ENCODE assay signal across 13 cellular contexts in the genomic region with DNA sequence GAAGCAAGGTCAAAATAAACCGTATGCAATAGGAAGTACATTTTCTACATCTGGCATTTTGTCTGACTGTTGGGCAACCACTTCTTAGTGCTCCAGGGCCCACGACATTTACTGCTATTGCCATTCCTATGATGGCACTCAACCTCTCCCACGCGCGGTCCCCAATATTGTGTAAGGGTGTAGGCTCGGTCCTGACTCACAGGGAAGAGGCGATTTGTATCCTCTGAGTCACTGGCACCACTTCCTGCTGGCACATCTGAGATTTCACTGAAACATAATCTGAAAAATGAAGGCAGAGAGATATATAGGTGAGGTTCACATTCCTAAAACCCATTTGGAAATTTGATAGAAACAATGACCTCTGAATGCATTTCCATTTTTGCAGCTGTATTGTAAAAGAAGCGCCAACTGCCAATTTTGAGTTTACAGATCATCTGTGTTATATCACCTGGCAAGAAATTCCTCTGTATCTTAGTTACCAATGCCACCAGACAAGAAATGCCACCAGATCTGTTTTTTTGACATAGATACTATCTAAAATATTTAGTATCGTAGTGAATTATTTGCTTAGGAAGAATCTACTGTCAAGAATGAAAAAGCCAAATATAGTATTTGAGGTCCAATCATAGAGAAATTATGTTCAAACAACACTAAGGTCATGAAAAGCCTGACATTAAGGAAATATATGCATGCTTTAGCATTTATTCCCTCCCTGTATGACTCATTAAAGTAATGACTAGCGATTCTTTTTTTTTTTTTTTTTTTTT. TPM values are rescaled to one million over a fixed set of nuclear protein-coding genes. Genes with fewer than 3 reads are reported as not detected.
DNase-seq lines count a peak whose midpoint lies in the region; ATAC-seq and TF ChIP-seq lines count a peak whose summit lies in the region.
"Had no signal": no experiment of that assay in that cellular context is flagged by ENCODE, and none has a peak within 500 bp of the region (broad histone marks: within the 10 kb centered on the region; RNA-seq: fewer than 3 reads in every experiment).

No MANE protein-coding gene starts in this region.

- WGBS in upper lobe of left lung, 2 donors: 58 to 68% methylated on average over 10 of the region's 10 CpGs

- intact Hi-C loops in left ventricle myocardium superior (cut with micrococcal nuclease): loop anchor here (5.0 to 10.0 kb wide), 2 partner anchors 70 to 298 kb away; partner anchors contain the start of gene AREG
- intact Hi-C loops in left ventricle myocardium inferior (cut with micrococcal nuclease): loop anchor here (5.0 kb wide), 2 partner anchors 158 to 303 kb away; no protein-coding TSS in a partner anchor

- peak in 3 of 4 donors; percentile 29 to 60 (median 40) for TF ChIP-seq EP300 in upper lobe of left lung (IDR thresholded peaks at IDR 0.05)

- H3K4me1 ChIP-seq in left ventricle myocardium inferior: no peaks in the 10 kb centered on the region
- H3K4me1 ChIP-seq in upper lobe of left lung: no peaks in the 10 kb centered on the region
- H3K4me1 ChIP-seq: pancreas had no signal

- H3K27me3 ChIP-seq in left ventricle myocardium inferior (ENCODE audit: low read depth): peaks cover 3% of the 10 kb centered on the region
- no peaks in the 10 kb centered on the region for H3K27me3 ChIP-seq in upper lobe of left lung
- H3K27me3 ChIP-seq: gastroesophageal sphincter had no signal

- H3K4me3 ChIP-seq in left ventricle myocardium inferior (no peak overlapping the region), upper lobe of left lung (no peak overlapping the region)
- H3K4me3 ChIP-seq: gastroesophageal sphincter, pancreas, thoracic aorta had no signal

- no peak for TF ChIP-seq CTCF in left ventricle myocardium inferior (IDR thresholded peaks at IDR 0.05; ENCODE audit: borderline replicate concordance)
- TF ChIP-seq CTCF in upper lobe of left lung (IDR thresholded peaks at IDR 0.05): no peak

- no peaks in the 10 kb centered on the region for H3K9me3 ChIP-seq in left ventricle myocardium inferior (replicated peaks)
- no peaks in the 10 kb centered on the region for H3K9me3 ChIP-seq in upper lobe of left lung
- H3K9me3 ChIP-seq: gastroesophageal sphincter, pancreas, thoracic aorta had no signal

- no peaks in the 10 kb centered on the region for H3K36me3 ChIP-seq in left ventricle myocardium inferior
- no peaks in the 10 kb centered on the region for H3K36me3 ChIP-seq in upper lobe of left lung
- H3K36me3 ChIP-seq: gastroesophageal sphincter, pancreas, thoracic aorta had no signal

- DNase-seq in left ventricle myocardium superior: peak; percentile 12
- DNase-seq in left ventricle myocardium inferior: no peak
- peak; percentile 83 for DNase-seq in RKO (ENCODE audit: low spot score)
- DNase-seq in fibroblast of peridontal ligament (ENCODE audit: extremely low read depth): peak; percentile 53
- peak in 1 of 2 donors; percentile 82 for DNase-seq in upper lobe of left lung
- no peak for DNase-seq in NCI-H1436 treated with DMSO at 0.1 percent for 48 hours (lab: John Stamatoyannopoulos, UW)
- DNase-seq in DMS79 treated with DMSO at 0.1 percent for 48 hours (lab: John Stamatoyannopoulos, UW): no peak
- no peak for DNase-seq in superior temporal gyrus (ENCODE audit: extremely low spot score)
- DNase-seq: NCI-H2029 treated with DMSO at 0.1 percent for 48 hours, pancreas had no signal

- ATAC-seq in left ventricle myocardium superior (no peak), upper lobe of left lung (ENCODE audit: low FRiP score in 2 of 2) (peak in 1 of 2 donors; percentile 77)
- ATAC-seq: gastroesophageal sphincter had no signal

- TF ChIP-seq POLR2A in upper lobe of left lung (IDR thresholded peaks at IDR 0.05): no peak

- H3K27ac ChIP-seq in left ventricle myocardium inferior (replicated peaks): no peak overlapping the region
- H3K27ac ChIP-seq in upper lobe of left lung: no peak overlapping the region
- H3K27ac ChIP-seq: pancreas, thoracic aorta had no signal

RNA-seq across cellular contexts. Expression of gene EREG, which starts 9.8 kb away (rescaled TPM):
- total RNA-seq in left ventricle myocardium superior (3.2 TPM), left ventricle myocardium inferior (not detected), upper lobe of left lung (1 to 10 TPM in 5 of 6 donors, under 1 TPM in 1; 0.94 to 3.7 (median 1.1) TPM)
- total RNA-seq: H1 had no signal

Comparison
In these comparisons a context has a peak if more than half of its experiments do, and no peak if none do; other contexts are left out.
1. DNase-seq: peak in left ventricle myocardium superior (single experiment), RKO (single experiment) and fibroblast of peridontal ligament (single experiment); none in left ventricle myocardium inferior (single experiment), NCI-H1436 treated with DMSO at 0.1 percent for 48 hours (single experiment), DMS79 treated with DMSO at 0.1 percent for 48 hours (single experiment) and superior temporal gyrus (single experiment).